In the genomic region with DNA sequence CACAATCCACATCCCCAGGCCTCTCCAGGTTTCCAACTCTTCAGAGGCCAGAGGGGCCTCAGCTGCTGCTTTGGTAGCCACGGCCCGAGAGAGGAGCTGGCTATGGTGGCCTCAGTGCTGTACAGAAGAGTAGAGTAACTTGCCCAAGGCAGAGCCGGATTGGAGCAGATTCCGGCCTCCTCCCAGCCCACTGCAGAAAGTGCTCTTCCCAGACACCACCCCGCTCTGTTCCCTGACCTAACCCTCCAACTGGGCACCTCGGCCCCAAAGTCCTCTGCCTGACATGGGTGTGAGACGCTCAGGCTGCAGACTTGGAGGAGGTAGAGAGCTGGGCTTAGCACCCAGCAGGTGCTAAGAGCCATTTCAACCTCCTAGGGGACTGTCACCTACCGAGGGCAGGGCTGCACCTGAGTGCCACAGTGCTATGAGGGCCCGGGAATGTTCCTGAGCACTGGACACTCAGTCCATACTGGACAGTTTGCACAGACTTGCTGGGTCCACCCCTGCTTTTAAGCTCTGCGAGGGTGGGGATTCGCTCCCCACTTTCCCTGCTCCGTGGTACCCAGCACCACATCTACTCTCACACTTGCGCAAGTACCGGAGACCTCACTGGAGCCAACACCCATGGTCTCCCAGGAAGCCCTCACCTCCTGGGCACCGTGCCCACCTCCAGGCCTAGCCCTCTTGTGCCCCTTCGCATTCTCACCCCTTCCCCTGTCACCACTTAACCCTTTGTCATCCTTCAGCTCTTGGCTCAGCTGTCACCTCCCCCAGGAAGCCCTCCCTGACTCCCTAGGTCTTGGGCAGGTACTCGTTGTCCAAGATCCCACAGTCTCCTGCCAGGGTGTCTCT, we compare ENCODE assay signal across 1 cellular context.
TF ChIP-seq lines count a peak whose summit lies in the region.

No MANE protein-coding gene starts in this region.

TF ChIP-seq in WTC11, 78 proteins besides CTCF, POLR2A, EP300 and RAD21 (continued from another document):
- TF ChIP-seq TEAD1 (CRISPR knock-in tag; IDR thresholded peaks at IDR 0.05) (no peak), SOX15 (CRISPR knock-in tag; IDR thresholded peaks at IDR 0.05) (no peak), FOXJ3 (CRISPR knock-in tag; IDR thresholded peaks at IDR 0.05; ENCODE audit: borderline replicate concordance) (no peak), CREB1 (CRISPR knock-in tag; IDR thresholded peaks at IDR 0.05) (no peak), TEAD4 (CRISPR knock-in tag; IDR thresholded peaks at IDR 0.05) (no peak), IRF2 (CRISPR knock-in tag; IDR thresholded peaks at IDR 0.05; ENCODE audit: borderline replicate concordance, low read depth) (no peak), GRHL2 (CRISPR knock-in tag; IDR thresholded peaks at IDR 0.05; ENCODE audit: insufficient replicate concordance, severe bottlenecking) (no peak), ZNF219 (CRISPR knock-in tag; IDR thresholded peaks at IDR 0.05; ENCODE audit: borderline replicate concordance) (no peak), ETV6 (CRISPR knock-in tag; IDR thresholded peaks at IDR 0.05) (no peak), ZNF232 (CRISPR knock-in tag; IDR thresholded peaks at IDR 0.05) (no peak)
- TF ChIP-seq, protein P1, sequence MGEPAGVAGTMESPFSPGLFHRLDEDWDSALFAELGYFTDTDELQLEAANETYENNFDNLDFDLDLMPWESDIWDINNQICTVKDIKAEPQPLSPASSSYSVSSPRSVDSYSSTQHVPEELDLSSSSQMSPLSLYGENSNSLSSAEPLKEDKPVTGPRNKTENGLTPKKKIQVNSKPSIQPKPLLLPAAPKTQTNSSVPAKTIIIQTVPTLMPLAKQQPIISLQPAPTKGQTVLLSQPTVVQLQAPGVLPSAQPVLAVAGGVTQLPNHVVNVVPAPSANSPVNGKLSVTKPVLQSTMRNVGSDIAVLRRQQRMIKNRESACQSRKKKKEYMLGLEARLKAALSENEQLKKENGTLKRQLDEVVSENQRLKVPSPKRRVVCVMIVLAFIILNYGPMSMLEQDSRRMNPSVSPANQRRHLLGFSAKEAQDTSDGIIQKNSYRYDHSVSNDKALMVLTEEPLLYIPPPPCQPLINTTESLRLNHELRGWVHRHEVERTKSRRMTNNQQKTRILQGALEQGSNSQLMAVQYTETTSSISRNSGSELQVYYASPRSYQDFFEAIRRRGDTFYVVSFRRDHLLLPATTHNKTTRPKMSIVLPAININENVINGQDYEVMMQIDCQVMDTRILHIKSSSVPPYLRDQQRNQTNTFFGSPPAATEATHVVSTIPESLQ (CRISPR knock-in tag; IDR thresholded peaks at IDR 0.05), result no peak
- TF ChIP-seq, protein P2, sequence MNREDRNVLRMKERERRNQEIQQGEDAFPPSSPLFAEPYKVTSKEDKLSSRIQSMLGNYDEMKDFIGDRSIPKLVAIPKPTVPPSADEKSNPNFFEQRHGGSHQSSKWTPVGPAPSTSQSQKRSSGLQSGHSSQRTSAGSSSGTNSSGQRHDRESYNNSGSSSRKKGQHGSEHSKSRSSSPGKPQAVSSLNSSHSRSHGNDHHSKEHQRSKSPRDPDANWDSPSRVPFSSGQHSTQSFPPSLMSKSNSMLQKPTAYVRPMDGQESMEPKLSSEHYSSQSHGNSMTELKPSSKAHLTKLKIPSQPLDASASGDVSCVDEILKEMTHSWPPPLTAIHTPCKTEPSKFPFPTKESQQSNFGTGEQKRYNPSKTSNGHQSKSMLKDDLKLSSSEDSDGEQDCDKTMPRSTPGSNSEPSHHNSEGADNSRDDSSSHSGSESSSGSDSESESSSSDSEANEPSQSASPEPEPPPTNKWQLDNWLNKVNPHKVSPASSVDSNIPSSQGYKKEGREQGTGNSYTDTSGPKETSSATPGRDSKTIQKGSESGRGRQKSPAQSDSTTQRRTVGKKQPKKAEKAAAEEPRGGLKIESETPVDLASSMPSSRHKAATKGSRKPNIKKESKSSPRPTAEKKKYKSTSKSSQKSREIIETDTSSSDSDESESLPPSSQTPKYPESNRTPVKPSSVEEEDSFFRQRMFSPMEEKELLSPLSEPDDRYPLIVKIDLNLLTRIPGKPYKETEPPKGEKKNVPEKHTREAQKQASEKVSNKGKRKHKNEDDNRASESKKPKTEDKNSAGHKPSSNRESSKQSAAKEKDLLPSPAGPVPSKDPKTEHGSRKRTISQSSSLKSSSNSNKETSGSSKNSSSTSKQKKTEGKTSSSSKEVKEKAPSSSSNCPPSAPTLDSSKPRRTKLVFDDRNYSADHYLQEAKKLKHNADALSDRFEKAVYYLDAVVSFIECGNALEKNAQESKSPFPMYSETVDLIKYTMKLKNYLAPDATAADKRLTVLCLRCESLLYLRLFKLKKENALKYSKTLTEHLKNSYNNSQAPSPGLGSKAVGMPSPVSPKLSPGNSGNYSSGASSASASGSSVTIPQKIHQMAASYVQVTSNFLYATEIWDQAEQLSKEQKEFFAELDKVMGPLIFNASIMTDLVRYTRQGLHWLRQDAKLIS (CRISPR knock-in tag; IDR thresholded peaks at IDR 0.05; ENCODE audit: borderline replicate concordance), result no peak
- TF ChIP-seq, protein P3, sequence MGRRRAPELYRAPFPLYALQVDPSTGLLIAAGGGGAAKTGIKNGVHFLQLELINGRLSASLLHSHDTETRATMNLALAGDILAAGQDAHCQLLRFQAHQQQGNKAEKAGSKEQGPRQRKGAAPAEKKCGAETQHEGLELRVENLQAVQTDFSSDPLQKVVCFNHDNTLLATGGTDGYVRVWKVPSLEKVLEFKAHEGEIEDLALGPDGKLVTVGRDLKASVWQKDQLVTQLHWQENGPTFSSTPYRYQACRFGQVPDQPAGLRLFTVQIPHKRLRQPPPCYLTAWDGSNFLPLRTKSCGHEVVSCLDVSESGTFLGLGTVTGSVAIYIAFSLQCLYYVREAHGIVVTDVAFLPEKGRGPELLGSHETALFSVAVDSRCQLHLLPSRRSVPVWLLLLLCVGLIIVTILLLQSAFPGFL (CRISPR knock-in tag; IDR thresholded peaks at IDR 0.05; ENCODE audit: borderline replicate concordance), result no peak
- TF ChIP-seq, protein P4, sequence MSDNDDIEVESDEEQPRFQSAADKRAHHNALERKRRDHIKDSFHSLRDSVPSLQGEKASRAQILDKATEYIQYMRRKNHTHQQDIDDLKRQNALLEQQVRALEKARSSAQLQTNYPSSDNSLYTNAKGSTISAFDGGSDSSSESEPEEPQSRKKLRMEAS (CRISPR knock-in tag; IDR thresholded peaks at IDR 0.05), result no peak
- TF ChIP-seq, protein P5, sequence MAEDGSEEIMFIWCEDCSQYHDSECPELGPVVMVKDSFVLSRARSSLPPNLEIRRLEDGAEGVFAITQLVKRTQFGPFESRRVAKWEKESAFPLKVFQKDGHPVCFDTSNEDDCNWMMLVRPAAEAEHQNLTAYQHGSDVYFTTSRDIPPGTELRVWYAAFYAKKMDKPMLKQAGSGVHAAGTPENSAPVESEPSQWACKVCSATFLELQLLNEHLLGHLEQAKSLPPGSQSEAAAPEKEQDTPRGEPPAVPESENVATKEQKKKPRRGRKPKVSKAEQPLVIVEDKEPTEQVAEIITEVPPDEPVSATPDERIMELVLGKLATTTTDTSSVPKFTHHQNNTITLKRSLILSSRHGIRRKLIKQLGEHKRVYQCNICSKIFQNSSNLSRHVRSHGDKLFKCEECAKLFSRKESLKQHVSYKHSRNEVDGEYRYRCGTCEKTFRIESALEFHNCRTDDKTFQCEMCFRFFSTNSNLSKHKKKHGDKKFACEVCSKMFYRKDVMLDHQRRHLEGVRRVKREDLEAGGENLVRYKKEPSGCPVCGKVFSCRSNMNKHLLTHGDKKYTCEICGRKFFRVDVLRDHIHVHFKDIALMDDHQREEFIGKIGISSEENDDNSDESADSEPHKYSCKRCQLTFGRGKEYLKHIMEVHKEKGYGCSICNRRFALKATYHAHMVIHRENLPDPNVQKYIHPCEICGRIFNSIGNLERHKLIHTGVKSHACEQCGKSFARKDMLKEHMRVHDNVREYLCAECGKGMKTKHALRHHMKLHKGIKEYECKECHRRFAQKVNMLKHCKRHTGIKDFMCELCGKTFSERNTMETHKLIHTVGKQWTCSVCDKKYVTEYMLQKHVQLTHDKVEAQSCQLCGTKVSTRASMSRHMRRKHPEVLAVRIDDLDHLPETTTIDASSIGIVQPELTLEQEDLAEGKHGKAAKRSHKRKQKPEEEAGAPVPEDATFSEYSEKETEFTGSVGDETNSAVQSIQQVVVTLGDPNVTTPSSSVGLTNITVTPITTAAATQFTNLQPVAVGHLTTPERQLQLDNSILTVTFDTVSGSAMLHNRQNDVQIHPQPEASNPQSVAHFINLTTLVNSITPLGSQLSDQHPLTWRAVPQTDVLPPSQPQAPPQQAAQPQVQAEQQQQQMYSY (CRISPR knock-in tag; IDR thresholded peaks at IDR 0.05), result no peak
